Comparison of ENCODE assay signal across 2 cellular contexts in the genomic region with DNA sequence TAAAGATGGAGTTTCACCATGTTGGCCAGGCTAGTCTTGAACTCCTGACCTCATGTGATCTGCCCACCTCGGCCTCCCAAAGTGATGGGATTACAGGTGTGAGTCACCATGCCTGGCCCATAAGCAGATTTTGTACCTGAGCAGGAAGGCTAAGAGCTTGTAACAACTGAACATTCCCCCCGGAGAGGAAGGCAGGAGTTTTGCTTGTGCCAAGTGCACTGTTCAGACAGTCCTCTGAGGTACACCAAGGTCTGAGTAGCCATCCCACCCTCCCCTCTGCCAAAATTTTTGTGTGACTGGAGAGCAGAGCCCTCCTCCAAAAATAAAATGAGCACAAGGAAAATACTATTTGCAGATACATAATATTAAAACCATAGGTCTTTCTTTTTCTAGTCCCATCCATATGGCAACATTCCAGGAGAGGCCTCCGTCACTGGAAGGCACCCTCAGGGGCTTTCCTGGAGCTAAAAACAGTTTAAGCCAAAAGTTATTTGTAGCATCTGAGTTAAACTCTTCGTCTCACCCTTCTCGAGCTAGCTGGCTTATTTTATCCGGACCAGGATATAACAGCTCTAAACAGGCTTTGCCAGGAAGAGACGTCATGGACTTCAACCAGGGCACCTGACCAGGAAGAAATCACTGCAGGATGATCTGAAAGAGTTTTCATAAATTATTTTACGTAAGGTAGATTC.
TF ChIP-seq lines count a peak whose summit lies in the region.

No MANE protein-coding gene starts in this region.

TF ChIP-seq in endothelial cell of umbilical vein, 7 proteins besides CTCF, POLR2A, EP300 and RAD21:
- TF ChIP-seq, protein P1, sequence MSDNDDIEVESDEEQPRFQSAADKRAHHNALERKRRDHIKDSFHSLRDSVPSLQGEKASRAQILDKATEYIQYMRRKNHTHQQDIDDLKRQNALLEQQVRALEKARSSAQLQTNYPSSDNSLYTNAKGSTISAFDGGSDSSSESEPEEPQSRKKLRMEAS (IDR thresholded peaks at IDR 0.05; ENCODE audit: insufficient read depth, insufficient read length): no peak
- TF ChIP-seq POLR2AphosphoS5 (IDR thresholded peaks at IDR 0.05; ENCODE audit: insufficient read depth, low read depth, low read length) (no peak), FOS (IDR thresholded peaks at IDR 0.05; ENCODE audit: borderline replicate concordance, insufficient read depth, low read length) (no peak), JUN (IDR thresholded peaks at IDR 0.05; ENCODE audit: borderline replicate concordance, insufficient read depth, insufficient read length, low read depth) (no peak), GATA2 (IDR thresholded peaks at IDR 0.05; ENCODE audit: insufficient read depth, insufficient read length, low read depth, low read length) (no peak), MYC (IDR thresholded peaks at IDR 0.05; ENCODE audit: low read depth, low read length) (no peak), EZH2 (IDR thresholded peaks at IDR 0.05; ENCODE audit: borderline replicate concordance, low read depth, low read length, severe bottlenecking) (no peak)

TF ChIP-seq in GM23338, 12 proteins besides CTCF, POLR2A, EP300 and RAD21 (continued from another document):
- TF ChIP-seq JUNB (IDR thresholded peaks at IDR 0.05; ENCODE audit: unreplicated experiment) (no peak), ZNF114 (CRISPR knock-in tag; IDR thresholded peaks at IDR 0.05) (no peak), EZH2 (IDR thresholded peaks at IDR 0.05; ENCODE audit: low read depth, unreplicated experiment) (no peak), POLR2AphosphoS5 (IDR thresholded peaks at IDR 0.05; ENCODE audit: low read depth) (no peak), CREB1 (CRISPR knock-in tag; IDR thresholded peaks at IDR 0.05; ENCODE audit: low read depth) (no peak), NANOG (IDR thresholded peaks at IDR 0.05; ENCODE audit: borderline replicate concordance) (no peak), EZH2phosphoT487 (IDR thresholded peaks at IDR 0.05; ENCODE audit: unreplicated experiment) (no peak)
- TF ChIP-seq, protein P2, sequence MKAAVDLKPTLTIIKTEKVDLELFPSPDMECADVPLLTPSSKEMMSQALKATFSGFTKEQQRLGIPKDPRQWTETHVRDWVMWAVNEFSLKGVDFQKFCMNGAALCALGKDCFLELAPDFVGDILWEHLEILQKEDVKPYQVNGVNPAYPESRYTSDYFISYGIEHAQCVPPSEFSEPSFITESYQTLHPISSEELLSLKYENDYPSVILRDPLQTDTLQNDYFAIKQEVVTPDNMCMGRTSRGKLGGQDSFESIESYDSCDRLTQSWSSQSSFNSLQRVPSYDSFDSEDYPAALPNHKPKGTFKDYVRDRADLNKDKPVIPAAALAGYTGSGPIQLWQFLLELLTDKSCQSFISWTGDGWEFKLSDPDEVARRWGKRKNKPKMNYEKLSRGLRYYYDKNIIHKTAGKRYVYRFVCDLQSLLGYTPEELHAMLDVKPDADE (IDR thresholded peaks at IDR 0.05): no peak
- TF ChIP-seq, protein P3, sequence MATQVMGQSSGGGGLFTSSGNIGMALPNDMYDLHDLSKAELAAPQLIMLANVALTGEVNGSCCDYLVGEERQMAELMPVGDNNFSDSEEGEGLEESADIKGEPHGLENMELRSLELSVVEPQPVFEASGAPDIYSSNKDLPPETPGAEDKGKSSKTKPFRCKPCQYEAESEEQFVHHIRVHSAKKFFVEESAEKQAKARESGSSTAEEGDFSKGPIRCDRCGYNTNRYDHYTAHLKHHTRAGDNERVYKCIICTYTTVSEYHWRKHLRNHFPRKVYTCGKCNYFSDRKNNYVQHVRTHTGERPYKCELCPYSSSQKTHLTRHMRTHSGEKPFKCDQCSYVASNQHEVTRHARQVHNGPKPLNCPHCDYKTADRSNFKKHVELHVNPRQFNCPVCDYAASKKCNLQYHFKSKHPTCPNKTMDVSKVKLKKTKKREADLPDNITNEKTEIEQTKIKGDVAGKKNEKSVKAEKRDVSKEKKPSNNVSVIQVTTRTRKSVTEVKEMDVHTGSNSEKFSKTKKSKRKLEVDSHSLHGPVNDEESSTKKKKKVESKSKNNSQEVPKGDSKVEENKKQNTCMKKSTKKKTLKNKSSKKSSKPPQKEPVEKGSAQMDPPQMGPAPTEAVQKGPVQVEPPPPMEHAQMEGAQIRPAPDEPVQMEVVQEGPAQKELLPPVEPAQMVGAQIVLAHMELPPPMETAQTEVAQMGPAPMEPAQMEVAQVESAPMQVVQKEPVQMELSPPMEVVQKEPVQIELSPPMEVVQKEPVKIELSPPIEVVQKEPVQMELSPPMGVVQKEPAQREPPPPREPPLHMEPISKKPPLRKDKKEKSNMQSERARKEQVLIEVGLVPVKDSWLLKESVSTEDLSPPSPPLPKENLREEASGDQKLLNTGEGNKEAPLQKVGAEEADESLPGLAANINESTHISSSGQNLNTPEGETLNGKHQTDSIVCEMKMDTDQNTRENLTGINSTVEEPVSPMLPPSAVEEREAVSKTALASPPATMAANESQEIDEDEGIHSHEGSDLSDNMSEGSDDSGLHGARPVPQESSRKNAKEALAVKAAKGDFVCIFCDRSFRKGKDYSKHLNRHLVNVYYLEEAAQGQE (IDR thresholded peaks at IDR 0.05; ENCODE audit: unreplicated experiment): no peak
